In genomic region chr21:25897383-25897782, GRCh38 we compare ENCODE assay signal across 25 cellular contexts.
DNase-seq lines count a peak whose midpoint lies in the region; ATAC-seq and TF ChIP-seq lines count a peak whose summit lies in the region.
"Had no signal": no experiment of that assay in that cellular context is flagged by ENCODE, and none has a peak within 500 bp of the region (broad histone marks: within the 10 kb centered on the region; RNA-seq: fewer than 3 reads in every experiment).

No MANE protein-coding gene starts in this region.

- H3K36me3 Mint-ChIP-seq in H9 (ENCODE audit: insufficient read depth in 1 of 3, low read depth in 3 of 3), result peaks cover 34 to 63% (median 38%) of the 10 kb centered on the region in 3 experiments
- H3K36me3 Mint-ChIP-seq in progenitor cell of endocrine pancreas (ENCODE audit: insufficient read depth), result peaks cover 56% of the 10 kb centered on the region
- peaks cover 18% of the 10 kb centered on the region for H3K36me3 Mint-ChIP-seq in glutamatergic neuron (ENCODE audit: unreplicated experiment)

- H3K14ac ChIP-seq in H9 (ENCODE audit: insufficient read depth, low read length), result no peak overlapping the region

- intact Hi-C loops in A673 (cut with micrococcal nuclease; ENCODE audit: unreplicated experiment), result loop anchor here (2.0 kb wide), 1 partner anchor 271 kb away; no protein-coding TSS in a partner anchor
- intact Hi-C loops in dorsolateral prefrontal cortex (cut with DNase I), result loop anchor here (5.0 to 10.0 kb wide), 3 partner anchors 87 to 275 kb away; partner anchors contain the start of gene APP (in 1 of the 2)

- no TSS peak for BruUV-seq in A673 (replicated peaks; lab: Mats Ljungman, UMichigan)

- H3K4me3 ChIP-seq in A673 (ENCODE audit: low read depth, low read length, poor library complexity, severe bottlenecking), result no peak overlapping the region
- H3K4me3 ChIP-seq in dorsolateral prefrontal cortex, result no peak overlapping the region
- H3K4me3 ChIP-seq: GM23248, HAP-1, PC-9, SJSA1 had no signal

- H3K9me3 ChIP-seq in A673 (ENCODE audit: low read depth, low read length, poor library complexity, severe bottlenecking), result no peaks in the 10 kb centered on the region
- no peaks in the 10 kb centered on the region for H3K9me3 ChIP-seq in H9 (ENCODE audit: control insufficient read depth, low read depth, low read length)
- H3K9me3 ChIP-seq: HAP-1, SJSA1 had no signal

- H3K4me1 ChIP-seq in A673 (ENCODE audit: insufficient read depth, low read length, poor library complexity, severe bottlenecking) (peaks cover 44% of the 10 kb centered on the region), H9 (ENCODE audit: insufficient read depth, low read length) (no peaks in the 10 kb centered on the region; the same call in 1 of the 2 replicates)
- H3K4me1 ChIP-seq: HAP-1, SJSA1 had no signal

- ATAC-seq in HG02642 (IDR thresholded peaks at IDR 0.05; ENCODE audit: poor library complexity, unreplicated experiment), result no peak

- no peak overlapping the region for H4K91ac ChIP-seq in H9 (ENCODE audit: insufficient read length, low read depth, low read length)

- peak overlapping the region in 1 of 3 experiments; percentile 35; a peak in 3 of 7 replicates for H3K27ac Mint-ChIP-seq in H9
- H3K27ac Mint-ChIP-seq in progenitor cell of endocrine pancreas, result peak overlapping the region; percentile 81
- H3K27ac Mint-ChIP-seq in glutamatergic neuron (ENCODE audit: unreplicated experiment), result no peak overlapping the region
- H3K27ac Mint-ChIP-seq: CD4-positive, alpha-beta memory T cell; HFFc6 had no signal

- H3K27me3 ChIP-seq in A673 (replicated peaks; ENCODE audit: insufficient read depth, low read depth, low read length, poor library complexity), result no peaks in the 10 kb centered on the region
- H3K27me3 ChIP-seq in H9 (ENCODE audit: insufficient read depth, low read length), result no peaks in the 10 kb centered on the region
- H3K27me3 ChIP-seq in dorsolateral prefrontal cortex, result no peaks in the 10 kb centered on the region
- H3K27me3 ChIP-seq: SJSA1 had no signal

- H3K36me3 ChIP-seq in A673 (ENCODE audit: insufficient read depth, low read length, poor library complexity, severe bottlenecking), result peaks cover 11% of the 10 kb centered on the region

- H3K18ac ChIP-seq in H9 (ENCODE audit: insufficient read length, low read depth, low read length), result no peak overlapping the region

- H3K27me3 Mint-ChIP-seq in H9 (ENCODE audit: low read depth) (no peaks in the 10 kb centered on the region), progenitor cell of endocrine pancreas (no peaks in the 10 kb centered on the region), glutamatergic neuron (ENCODE audit: unreplicated experiment) (peaks cover 4% of the 10 kb centered on the region)
- H3K27me3 Mint-ChIP-seq: CD4-positive, alpha-beta memory T cell had no signal

- no peak overlapping the region for H3K56ac ChIP-seq in H9 (ENCODE audit: insufficient read length, low read depth, low read length)

- WGBS in H9 (ENCODE audit: extremely low coverage, insufficient read length, low lambda C conversion rate), result no CpG with 5 or more reads among the region's 4 CpGs

- no peak overlapping the region for H2BK12ac ChIP-seq in H9 (ENCODE audit: insufficient read length, low read depth, low read length)

- no peak overlapping the region for H2AFZ ChIP-seq in H9 (ENCODE audit: low read length)
- H2AFZ ChIP-seq: GM23248, PC-9 had no signal

- no peak overlapping the region for H2BK15ac ChIP-seq in H9 (ENCODE audit: low read depth, low read length)

- no peak overlapping the region for H2BK5ac ChIP-seq in H9 (ENCODE audit: insufficient read length, low read length)

- H4K20me1 ChIP-seq in H9 (ENCODE audit: control insufficient read depth, insufficient read depth, insufficient read length), result no peaks in the 10 kb centered on the region

- no peak overlapping the region for H3T11ph ChIP-seq in H9 (ENCODE audit: low read length)

- POLR2A ChIA-PET in A673 (lab: Charles Lee; ENCODE audit: low non-redundant PET), result no interaction called here

- no peak for TF ChIP-seq CTCF in A673 (conservative IDR thresholded peaks at IDR 0.05; ENCODE audit: low read depth, low read length)
- TF ChIP-seq CTCF in H9 (conservative IDR thresholded peaks at IDR 0.05), result no peak
- no peak for TF ChIP-seq CTCF in dorsolateral prefrontal cortex (IDR thresholded peaks at IDR 0.05 in 54 of 56, conservative IDR thresholded peaks at IDR 0.05 in 2 of 56; ENCODE audit: low read depth in 1 of 56, partially characterized antibody in 56 of 56)
- TF ChIP-seq CTCF in progenitor cell of endocrine pancreas (IDR thresholded peaks at IDR 0.05; ENCODE audit: unreplicated experiment), result no peak
- TF ChIP-seq CTCF in glutamatergic neuron (IDR thresholded peaks at IDR 0.05; ENCODE audit: partially characterized antibody, unreplicated experiment), result no peak

- H3K23ac ChIP-seq in H9 (ENCODE audit: insufficient read length, low read depth, low read length), result no peak overlapping the region

- H3K4me1 Mint-ChIP-seq in H9, result peaks cover 0 to 4% of the 10 kb centered on the region in 2 experiments; a peak in 1 of 4 replicates
- no peaks in the 10 kb centered on the region for H3K4me1 Mint-ChIP-seq in progenitor cell of endocrine pancreas (ENCODE audit: low read depth)
- peaks cover 6% of the 10 kb centered on the region for H3K4me1 Mint-ChIP-seq in glutamatergic neuron (ENCODE audit: low read depth, unreplicated experiment)

- no peaks in the 10 kb centered on the region for H3K79me2 ChIP-seq in H9 (ENCODE audit: insufficient read depth, low read length)

- H3K23me2 ChIP-seq in H9 (ENCODE audit: insufficient read length, low read depth, low read length, poor library complexity, severe bottlenecking), result no peaks in the 10 kb centered on the region

- DNase-seq in A673 (ENCODE audit: low spot score) (no peak), H9 (no peak), dorsolateral prefrontal cortex (no peak), progenitor cell of endocrine pancreas (ENCODE audit: low spot score, unreplicated experiment) (no peak), SK-N-DZ (ENCODE audit: low spot score) (no peak), glutamatergic neuron (no peak)
- DNase-seq: AML-193; CD4-positive, alpha-beta memory T cell; COR-L47; DMS53; GM23248; HFFc6; KBM-7; MV-4-11; NCI-H1105; NCI-H1436 treated with DMSO at 0.1 percent for 48 hours; NCI-H187 treated with DMSO at 0.1 percent for 48 hours; NCI-H2107; NCI-H524; NCI-H82; PC-9; Right ventricle myocardium superior had no signal

- H2BK20ac ChIP-seq in H9 (ENCODE audit: low read depth, low read length, poor library complexity, severe bottlenecking), result peak overlapping the region; percentile 11

- H3K4me3 Mint-ChIP-seq in H9 (no peak overlapping the region), progenitor cell of endocrine pancreas (ENCODE audit: low read depth) (no peak overlapping the region), glutamatergic neuron (ENCODE audit: unreplicated experiment) (no peak overlapping the region)
- H3K4me3 Mint-ChIP-seq: CD4-positive, alpha-beta memory T cell; HFFc6 had no signal

- no peak overlapping the region for H2AK5ac ChIP-seq in H9 (ENCODE audit: insufficient read length, low read length)

- no peak overlapping the region for H4K8ac ChIP-seq in H9 (replicated peaks; ENCODE audit: insufficient read length, low read depth, low read length)

- no peak overlapping the region for H3K9ac ChIP-seq in H9 (ENCODE audit: extremely low read depth, insufficient read length, low read length)
- H3K9ac ChIP-seq: GM23248 had no signal

- no peak overlapping the region for H3K4ac ChIP-seq in H9 (ENCODE audit: low read depth, low read length)

- no peaks in the 10 kb centered on the region for H3K79me1 ChIP-seq in H9 (ENCODE audit: insufficient read depth, low read depth, low read length, poor library complexity, severe bottlenecking)

- no peak overlapping the region for H2BK120ac ChIP-seq in H9 (ENCODE audit: low read depth, low read length, poor library complexity, severe bottlenecking)

- CTCF ChIA-PET in A673 (lab: Charles Lee), result no interaction called here

- H3K4me2 ChIP-seq in H9 (ENCODE audit: insufficient read depth, insufficient read length, low read length), result no peak overlapping the region
- H3K4me2 ChIP-seq: PC-9 had no signal

- H3K9me3 Mint-ChIP-seq in H9, result no peaks in the 10 kb centered on the region; a peak in 2 of 5 replicates
- H3K9me3 Mint-ChIP-seq in progenitor cell of endocrine pancreas (ENCODE audit: low read depth), result peaks cover 7% of the 10 kb centered on the region
- peaks cover 14% of the 10 kb centered on the region for H3K9me3 Mint-ChIP-seq in glutamatergic neuron (ENCODE audit: unreplicated experiment)
- H3K9me3 Mint-ChIP-seq: CD4-positive, alpha-beta memory T cell; HFFc6 had no signal

- H4K5ac ChIP-seq in H9 (ENCODE audit: insufficient read length, low read depth, low read length), result no peak overlapping the region

- H3K27ac ChIP-seq in A673 (ENCODE audit: low read depth, low read length, poor library complexity, severe bottlenecking) (peak overlapping the region; percentile 59), H9 (ENCODE audit: insufficient read length, low read depth, low read length) (no peak overlapping the region), dorsolateral prefrontal cortex (peak overlapping the region in 51 of 59 donors; percentile 7 to 90 (median 69))
- H3K27ac ChIP-seq: GM23248, PC-9, SJSA1 had no signal
